ENCODE assay signal across 8 cellular contexts in the genomic region with DNA sequence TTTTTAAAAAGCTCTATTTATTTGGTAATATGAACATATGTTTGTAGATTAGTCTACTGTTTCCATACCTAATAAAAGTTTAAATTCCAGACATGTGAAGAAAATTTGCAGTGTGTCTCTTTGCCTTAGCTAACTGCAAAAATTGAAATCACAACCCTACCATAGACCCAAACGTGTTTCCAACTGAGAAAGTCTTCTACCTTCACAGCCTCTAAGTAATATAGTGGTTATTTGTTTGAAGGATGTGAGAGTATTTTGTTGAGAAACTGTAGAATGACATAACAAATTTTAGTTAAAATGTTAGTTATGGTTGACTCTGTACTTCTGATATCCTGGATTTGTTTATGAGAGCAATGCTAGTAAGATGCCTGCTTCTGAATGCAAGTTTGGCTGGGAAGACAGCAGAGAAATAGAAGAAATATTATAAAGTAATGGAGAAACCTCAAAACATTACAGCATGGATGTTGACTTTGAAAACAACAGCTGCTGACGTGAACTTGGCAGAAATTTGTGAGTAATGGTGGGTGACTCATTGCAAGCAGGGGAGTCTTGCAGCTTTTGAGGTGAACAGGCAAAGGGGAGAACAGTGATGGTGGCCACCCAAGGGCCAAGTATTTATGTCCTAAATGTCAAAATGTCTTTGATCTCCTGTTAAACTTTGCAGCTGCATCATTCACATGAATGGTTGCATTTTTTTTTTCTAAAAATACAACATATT. TPM values are rescaled to one million over a fixed set of nuclear protein-coding genes. Genes with fewer than 3 reads are reported as not detected.
DNase-seq lines count a peak whose midpoint lies in the region; ATAC-seq and TF ChIP-seq lines count a peak whose summit lies in the region.
"Not testable (repeated sequence)": the region's sequence is repeated elsewhere in the genome, so short reads cannot be mapped to it uniquely, and the experiment has no call there.

No MANE protein-coding gene starts in this region.

- not testable (repeated sequence) for TF ChIP-seq CTCF in GM12865 (IDR thresholded peaks at IDR 0.05; ENCODE audit: insufficient read depth, low read depth, low read length, missing control alignments); activated CD8-positive, alpha-beta T cell treated with anti-CD3 and anti-CD28 coated beads for 36 hours (IDR thresholded peaks at IDR 0.05)

- CTCF ChIA-PET in activated CD8-positive, alpha-beta T cell treated with anti-CD3 and anti-CD28 coated beads for 36 hours (lab: Charles Lee): interaction anchor here (0.6 kb wide), 1 partner anchor 295 kb away, joined by 3 read pairs; no protein-coding TSS in a partner anchor

- H3K4me3 Mint-ChIP-seq in activated CD8-positive, alpha-beta T cell treated with anti-CD3 and anti-CD28 coated beads for 36 hours: peak overlapping the region; percentile 36
- H3K4me3 Mint-ChIP-seq in stimulated activated memory B cell treated with anti-CD40 and anti-IgM and Interleukin-4, amounts not matched to agents 10 μg/mL and 1 μg/mL and 100 μg/mL, for 72 hours: not testable (repeated sequence)

- intact Hi-C loops in activated CD8-positive, alpha-beta T cell treated with anti-CD3 and anti-CD28 coated beads for 36 hours (cut with micrococcal nuclease): not testable (repeated sequence)

- H3K36me3 Mint-ChIP-seq in activated CD8-positive, alpha-beta T cell treated with anti-CD3 and anti-CD28 coated beads for 36 hours (ENCODE audit: low read depth): peaks cover 15% of the 10 kb centered on the region
- not testable (repeated sequence) for H3K36me3 Mint-ChIP-seq in stimulated activated memory B cell treated with anti-CD40 and anti-IgM and Interleukin-4, amounts not matched to agents 10 μg/mL and 1 μg/mL and 100 μg/mL, for 72 hours

- ATAC-seq in GM21515 (IDR thresholded peaks at IDR 0.05; ENCODE audit: unreplicated experiment): peak; percentile 38
- ATAC-seq in HG03060 (IDR thresholded peaks at IDR 0.05; ENCODE audit: low read depth, unreplicated experiment): peak; percentile 66
- ATAC-seq in activated CD8-positive, alpha-beta T cell treated with anti-CD3 and anti-CD28 coated beads for 36 hours: peak; percentile 91
- ATAC-seq in stimulated activated memory B cell treated with anti-CD40 and anti-IgM and Interleukin-4, amounts not matched to agents 10 μg/mL and 1 μg/mL and 100 μg/mL, for 72 hours: peak; percentile 64

- H3K27me3 Mint-ChIP-seq in activated CD8-positive, alpha-beta T cell treated with anti-CD3 and anti-CD28 coated beads for 36 hours; stimulated activated memory B cell treated with anti-CD40 and anti-IgM and Interleukin-4, amounts not matched to agents 10 μg/mL and 1 μg/mL and 100 μg/mL, for 72 hours: not testable (repeated sequence)

- POLR2A ChIA-PET in activated CD8-positive, alpha-beta T cell treated with anti-CD3 and anti-CD28 coated beads for 36 hours (lab: Charles Lee): not testable (repeated sequence)

- DNase-seq in GM12865 (ENCODE audit: low read depth) (peak; percentile 50), NAMALWA (ENCODE audit: low spot score) (peak; percentile 69), brain pericyte (ENCODE audit: low read depth, low spot score) (peak; percentile 64), kidney glomerular epithelial cell (lab: John Stamatoyannopoulos, UW) (peak; percentile 39)
- DNase-seq in activated CD8-positive, alpha-beta T cell treated with anti-CD3 and anti-CD28 coated beads for 36 hours: peak; percentile 78

- H3K4me3 ChIP-seq in GM12865 (ENCODE audit: low read depth, low read length): not testable (repeated sequence)

- H3K27ac Mint-ChIP-seq in activated CD8-positive, alpha-beta T cell treated with anti-CD3 and anti-CD28 coated beads for 36 hours: peak overlapping the region; percentile 88
- not testable (repeated sequence) for H3K27ac Mint-ChIP-seq in stimulated activated memory B cell treated with anti-CD40 and anti-IgM and Interleukin-4, amounts not matched to agents 10 μg/mL and 1 μg/mL and 100 μg/mL, for 72 hours

- peaks cover 76% of the 10 kb centered on the region for H3K4me1 Mint-ChIP-seq in activated CD8-positive, alpha-beta T cell treated with anti-CD3 and anti-CD28 coated beads for 36 hours (ENCODE audit: low read depth)
- peaks cover 66% of the 10 kb centered on the region for H3K4me1 Mint-ChIP-seq in stimulated activated memory B cell treated with anti-CD40 and anti-IgM and Interleukin-4, amounts not matched to agents 10 μg/mL and 1 μg/mL and 100 μg/mL, for 72 hours

- H3K9me3 Mint-ChIP-seq in activated CD8-positive, alpha-beta T cell treated with anti-CD3 and anti-CD28 coated beads for 36 hours; stimulated activated memory B cell treated with anti-CD40 and anti-IgM and Interleukin-4, amounts not matched to agents 10 μg/mL and 1 μg/mL and 100 μg/mL, for 72 hours: not testable (repeated sequence)

RNA-seq across cellular contexts. Expression of a gene that starts 7.8 kb away (rescaled TPM):
- total RNA-seq in activated CD8-positive, alpha-beta T cell treated with anti-CD3 and anti-CD28 coated beads for 36 hours: 10 to 100 TPM; 24.5 to 29.4 TPM

Comparison
In these comparisons a context has a peak if more than half of its experiments do, and no peak if none do; other contexts are left out.
1. ATAC-seq: peak in every context shown above with its lines; median percentile 91 in activated CD8-positive, alpha-beta T cell treated with anti-CD3 and anti-CD28 coated beads for 36 hours; 66 in HG03060; 64 in stimulated activated memory B cell treated with anti-CD40 and anti-IgM and Interleukin-4, amounts not matched to agents 10 μg/mL and 1 μg/mL and 100 μg/mL, for 72 hours; 38 in GM21515.